ENCODE assay signal across 23 cellular contexts in the genomic region with DNA sequence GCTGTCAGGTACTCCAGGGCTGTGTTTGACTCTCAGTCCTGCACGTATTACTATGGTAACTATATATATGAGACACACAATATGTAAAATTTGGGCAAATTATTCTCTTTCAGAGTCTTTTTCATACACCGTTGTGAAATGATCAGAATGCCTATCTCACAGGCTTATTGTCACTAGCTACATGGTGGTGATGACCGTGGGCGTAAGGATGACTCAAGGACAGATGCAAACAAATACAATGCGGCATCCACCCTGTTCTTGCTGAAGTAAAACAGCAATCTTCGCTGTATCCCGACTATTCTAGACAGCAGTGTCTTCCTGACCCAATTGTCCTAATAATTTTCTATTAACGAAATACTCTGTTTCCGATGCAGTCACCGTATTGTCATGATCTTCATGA.
"Had no signal": no experiment of that assay in that cellular context is flagged by ENCODE, and none has a peak within 500 bp of the region (broad histone marks: within the 10 kb centered on the region; RNA-seq: fewer than 3 reads in every experiment).

No MANE protein-coding gene starts in this region.

- H3K27ac ChIP-seq: breast epithelium, lower lobe of right lung, right lobe of liver, stomach, suprapubic skin, tibial nerve had no signal

- H3K9me3 ChIP-seq: breast epithelium, lower lobe of right lung, right lobe of liver, stomach, suprapubic skin, tibial nerve had no signal

- ATAC-seq: left lobe of liver; lower lobe of right lung; naive thymus-derived CD4-positive, alpha-beta T cell; right lobe of liver; stimulated activated memory B cell treated with anti-CD40 and anti-IgM and Interleukin-4, amounts not matched to agents 10 μg/mL and 1 μg/mL and 100 μg/mL, for 72 hours had no signal

- H3K4me3 ChIP-seq: breast epithelium, lower lobe of right lung, right lobe of liver, smooth muscle cell, stomach, suprapubic skin, tibial nerve had no signal

- H3K4me1 ChIP-seq: breast epithelium had no signal

- H3K4me2 ChIP-seq: smooth muscle cell had no signal

- DNase-seq: activated CD4-positive, alpha-beta T cell treated with anti-CD3 and anti-CD28 coated beads, Interleukin-2, amount 10 ng/mL, durations not matched to agents 7 days and 5 days; activated CD4-positive, CD25-positive, alpha-beta regulatory T cell; activated CD8-positive, alpha-beta memory T cell treated with anti-CD3 and anti-CD28 coated beads, Interleukin-2, amount 50 U/mL, for 48 hours; activated naive CD4-positive, alpha-beta T cell treated with Interleukin-2 at 50 U/mL for 16 hours; activated naive CD8-positive, alpha-beta T cell treated with anti-CD3 and anti-CD28 coated beads for 36 hours; activated T-cell treated with anti-CD3 and anti-CD28 coated beads, Interleukin-2, amount 50 U/mL, for 4 hours; effector memory CD4-positive, alpha-beta T cell; foreskin melanocyte; kidney; lower lobe of right lung; naive thymus-derived CD4-positive, alpha-beta T cell; occipital lobe; right lobe of liver; stomach had no signal

- H3K36me3 ChIP-seq: breast epithelium, lower lobe of right lung, right lobe of liver, stomach, suprapubic skin, tibial nerve had no signal

- H3K27me3 ChIP-seq: breast epithelium, right lobe of liver, stomach, suprapubic skin, tibial nerve had no signal

- FAIRE-seq: astrocyte, colon, kidney, urothelium cell line had no signal
